Comparison of ENCODE assay signal across 13 cellular contexts in genomic region chr1:172561252-172561651, GRCh38.
"Had no signal": no experiment of that assay in that cellular context is flagged by ENCODE, and none has a peak within 500 bp of the region (broad histone marks: within the 10 kb centered on the region; RNA-seq: fewer than 3 reads in every experiment).

No MANE protein-coding gene starts in this region.

- H3K9me3 ChIP-seq: right atrium auricular region, tibial artery had no signal

- H3K27me3 ChIP-seq: right atrium auricular region, tibial artery had no signal

- H3K4me3 ChIP-seq: right atrium auricular region, skin epidermis, tibial artery had no signal

- DNase-seq: activated CD4-positive, alpha-beta T cell treated with anti-CD3 and anti-CD28 coated beads, Interleukin-2, amount 10 ng/mL, durations not matched to agents 7 days and 5 days; activated CD4-positive, CD25-positive, alpha-beta regulatory T cell; activated CD8-positive, alpha-beta memory T cell treated with anti-CD3 and anti-CD28 coated beads for 24 hours; activated naive CD4-positive, alpha-beta T cell; aorta; head of caudate nucleus; immature natural killer cell; nucleus accumbens; stimulated activated CD4-positive, alpha-beta T cell treated with anti-CD3 and anti-CD28 coated beads, Interleukin-4, amount 100 ng/mL, for 24 hours; stimulated activated naive CD4-positive, alpha-beta T cell; tibial artery had no signal

- H3K4me1 ChIP-seq: right atrium auricular region, tibial artery had no signal
